8 cellular contexts compared by ENCODE assay signal in the genomic region with DNA sequence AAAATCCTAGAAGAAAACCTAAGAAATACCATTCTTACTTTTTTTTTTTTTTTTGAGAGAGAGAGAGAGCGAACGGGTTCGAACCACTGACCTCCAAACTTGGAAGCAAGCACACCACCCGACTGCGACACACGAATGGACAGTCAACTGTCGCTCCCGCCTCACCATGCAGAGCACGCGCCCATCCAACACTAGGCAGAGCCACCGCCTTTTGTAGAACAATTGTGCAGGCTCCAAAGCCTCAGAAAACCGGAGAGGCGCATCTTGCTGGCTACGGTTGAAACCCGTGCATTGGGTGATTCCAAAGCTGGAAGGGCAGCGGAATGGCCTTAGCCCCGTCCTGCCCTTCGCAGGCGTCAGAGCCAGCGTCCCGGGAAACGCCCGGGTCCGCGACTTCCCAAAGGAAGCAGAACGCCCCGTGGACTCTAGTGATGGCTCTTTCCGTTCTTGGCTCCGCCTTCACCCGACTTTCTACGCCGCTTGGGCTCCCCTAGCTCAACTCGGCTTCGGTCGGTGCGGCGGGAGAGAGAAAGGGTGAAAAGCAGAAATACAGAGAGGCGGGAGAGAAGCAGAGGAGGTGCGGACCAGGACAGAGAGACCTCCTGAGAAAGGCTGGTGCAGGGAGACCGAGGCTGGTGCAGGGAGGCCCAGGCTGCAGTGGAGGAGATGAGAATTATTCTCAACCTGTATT.
DNase-seq lines count a peak whose midpoint lies in the region; ATAC-seq and TF ChIP-seq lines count a peak whose summit lies in the region.

No MANE protein-coding gene starts in this region.

- peak overlapping the region; percentile 15; the same call in 1 of the 2 replicates for H3K4me3 ChIP-seq in GM12864 (ENCODE audit: low read depth, low read length)
- H3K4me3 ChIP-seq in retinal pigment epithelial cell (ENCODE audit: low read length), result peak overlapping the region; percentile 35

- CTCF ChIA-PET in activated CD8-positive, alpha-beta T cell treated with anti-CD3 and anti-CD28 coated beads for 36 hours (lab: Charles Lee), result no interaction called here

- no peak for TF ChIP-seq CTCF in GM12864 (IDR thresholded peaks at IDR 0.05; ENCODE audit: low read depth, low read length, missing control alignments)
- no peak for TF ChIP-seq CTCF in activated CD8-positive, alpha-beta T cell treated with anti-CD3 and anti-CD28 coated beads for 36 hours (IDR thresholded peaks at IDR 0.05)
- no peak for TF ChIP-seq CTCF in retinal pigment epithelial cell (conservative IDR thresholded peaks at IDR 0.05; ENCODE audit: low read depth, low read length)

- peak; percentile 74 for ATAC-seq in activated CD8-positive, alpha-beta T cell treated with anti-CD3 and anti-CD28 coated beads for 36 hours
- ATAC-seq in left ventricle myocardium superior (peak; percentile 20), HG03196 (IDR thresholded peaks at IDR 0.05; ENCODE audit: unreplicated experiment) (no peak)

- H3K4me3 Mint-ChIP-seq in activated CD8-positive, alpha-beta T cell treated with anti-CD3 and anti-CD28 coated beads for 36 hours, result peak overlapping the region; percentile 72

- peaks cover 28% of the 10 kb centered on the region for H3K4me1 Mint-ChIP-seq in activated CD8-positive, alpha-beta T cell treated with anti-CD3 and anti-CD28 coated beads for 36 hours (ENCODE audit: low read depth)

- POLR2A ChIA-PET in activated CD8-positive, alpha-beta T cell treated with anti-CD3 and anti-CD28 coated beads for 36 hours (lab: Charles Lee), result interaction anchor here (2.4 kb wide), 1 partner anchor 12 kb away, joined by 13 read pairs; no protein-coding TSS in a partner anchor

- H3K27me3 Mint-ChIP-seq in activated CD8-positive, alpha-beta T cell treated with anti-CD3 and anti-CD28 coated beads for 36 hours, result peaks cover 41% of the 10 kb centered on the region

- H3K27ac Mint-ChIP-seq in activated CD8-positive, alpha-beta T cell treated with anti-CD3 and anti-CD28 coated beads for 36 hours, result peak overlapping the region; percentile 19

- DNase-seq in GM12864 (ENCODE audit: low read depth) (no peak), left ventricle myocardium superior (no peak), retinal pigment epithelial cell (ENCODE audit: low read depth) (no peak), AG08396 (ENCODE audit: low spot score) (no peak), NCI-H2081 treated with DMSO at 0.1 percent for 48 hours (lab: John Stamatoyannopoulos, UW) (no peak)
- DNase-seq in activated CD8-positive, alpha-beta T cell treated with anti-CD3 and anti-CD28 coated beads for 36 hours, result peak; percentile 55
- no peak for DNase-seq in effector CD4-positive, alpha-beta T cell

- intact Hi-C loops in activated CD8-positive, alpha-beta T cell treated with anti-CD3 and anti-CD28 coated beads for 36 hours (cut with micrococcal nuclease), result no loop called here
- intact Hi-C loops in left ventricle myocardium superior (cut with micrococcal nuclease), result no loop called here

- peaks cover 1% of the 10 kb centered on the region for H3K9me3 Mint-ChIP-seq in activated CD8-positive, alpha-beta T cell treated with anti-CD3 and anti-CD28 coated beads for 36 hours

- H3K36me3 Mint-ChIP-seq in activated CD8-positive, alpha-beta T cell treated with anti-CD3 and anti-CD28 coated beads for 36 hours (ENCODE audit: low read depth), result peaks cover 3% of the 10 kb centered on the region
